ENCODE assay signal across 25 cellular contexts in genomic region chr14:57930241-57930975, GRCh38.
"Had no signal": no experiment of that assay in that cellular context is flagged by ENCODE, and none has a peak within 500 bp of the region (broad histone marks: within the 10 kb centered on the region; RNA-seq: fewer than 3 reads in every experiment).

No MANE protein-coding gene starts in this region.

- H3K36me3 ChIP-seq: esophagus muscularis mucosa, pancreas, right atrium auricular region had no signal

- H3K4me3 ChIP-seq: esophagus muscularis mucosa, pancreas, psoas muscle, right atrium auricular region, smooth muscle cell had no signal

- DNase-seq: activated B cell treated with CpG ODN at 0.5 μM for 24 hours; activated CD4-positive, alpha-beta T cell treated with anti-CD3 and anti-CD28 coated beads, Interleukin-2, amount 50 U/mL, for 1 hour; activated CD8-positive, alpha-beta memory T cell treated with anti-CD3 and anti-CD28 coated beads, Interleukin-2, amount 10 ng/mL, durations not matched to agents 7 days and 5 days; activated CD8-positive, alpha-beta T cell treated with anti-CD3 and anti-CD28 coated beads, Interleukin-2, amount 10 ng/mL, durations not matched to agents 7 days and 5 days; activated naive CD4-positive, alpha-beta T cell treated with Interleukin-2 at 50 U/mL for 16 hours; activated T-cell treated with anti-CD3 and anti-CD28 coated beads, Interleukin-2, amount 50 U/mL, for 48 hours; anterior cingulate cortex; endodermal cell; foreskin keratinocyte; left colon; mammary epithelial cell; midbrain; naive thymus-derived CD4-positive, alpha-beta T cell; nucleus accumbens; pancreas; psoas muscle; stimulated activated CD4-positive, alpha-beta T cell treated with anti-CD3 and anti-CD28 coated beads, Interleukin-1b, Interleukin-23, amount 100 ng/mL, for 48 hours; stimulated activated CD4-positive, alpha-beta T cell treated with anti-CD3 and anti-CD28 coated beads, Interleukin-4, amount 100 ng/mL, for 4 hours; stimulated activated CD8-positive, alpha-beta memory T cell treated with anti-CD3 and anti-CD28 coated beads, Interleukin-4, amount 100 ng/mL, for 48 hours; stimulated activated naive CD8-positive, alpha-beta T cell treated with anti-CD3 and anti-CD28 coated beads, Interleukin-15, amount 100 ng/mL, for 72 hours; substantia nigra had no signal

- H3K27me3 ChIP-seq: esophagus muscularis mucosa, foreskin keratinocyte, pancreas, right atrium auricular region had no signal

- H3K4me2 ChIP-seq: smooth muscle cell had no signal

- H3K27ac ChIP-seq: esophagus muscularis mucosa, foreskin keratinocyte, pancreas, psoas muscle, right atrium auricular region had no signal

- H3K9me3 ChIP-seq: esophagus muscularis mucosa, pancreas, psoas muscle, right atrium auricular region had no signal

- H3K4me1 ChIP-seq: esophagus muscularis mucosa, foreskin keratinocyte, pancreas, psoas muscle, right atrium auricular region had no signal

- ATAC-seq: activated CD8-positive, alpha-beta memory T cell treated with anti-CD3 and anti-CD28 coated beads, Interleukin-2, amount 10 ng/mL, durations not matched to agents 7 days and 5 days; activated CD8-positive, alpha-beta T cell treated with anti-CD3 and anti-CD28 coated beads, Interleukin-2, amount 10 ng/mL, durations not matched to agents 7 days and 5 days; foreskin keratinocyte; left colon; naive thymus-derived CD4-positive, alpha-beta T cell; pancreas; psoas muscle; stimulated activated memory B cell treated with anti-CD40 and anti-IgM and Interleukin-4, amounts not matched to agents 10 μg/mL and 1 μg/mL and 100 μg/mL, for 72 hours; stimulated activated naive CD8-positive, alpha-beta T cell treated with anti-CD3 and anti-CD28 coated beads, Interleukin-15, amount 100 ng/mL, for 72 hours had no signal
